ENCODE assay signal across 19 cellular contexts in the genomic region with DNA sequence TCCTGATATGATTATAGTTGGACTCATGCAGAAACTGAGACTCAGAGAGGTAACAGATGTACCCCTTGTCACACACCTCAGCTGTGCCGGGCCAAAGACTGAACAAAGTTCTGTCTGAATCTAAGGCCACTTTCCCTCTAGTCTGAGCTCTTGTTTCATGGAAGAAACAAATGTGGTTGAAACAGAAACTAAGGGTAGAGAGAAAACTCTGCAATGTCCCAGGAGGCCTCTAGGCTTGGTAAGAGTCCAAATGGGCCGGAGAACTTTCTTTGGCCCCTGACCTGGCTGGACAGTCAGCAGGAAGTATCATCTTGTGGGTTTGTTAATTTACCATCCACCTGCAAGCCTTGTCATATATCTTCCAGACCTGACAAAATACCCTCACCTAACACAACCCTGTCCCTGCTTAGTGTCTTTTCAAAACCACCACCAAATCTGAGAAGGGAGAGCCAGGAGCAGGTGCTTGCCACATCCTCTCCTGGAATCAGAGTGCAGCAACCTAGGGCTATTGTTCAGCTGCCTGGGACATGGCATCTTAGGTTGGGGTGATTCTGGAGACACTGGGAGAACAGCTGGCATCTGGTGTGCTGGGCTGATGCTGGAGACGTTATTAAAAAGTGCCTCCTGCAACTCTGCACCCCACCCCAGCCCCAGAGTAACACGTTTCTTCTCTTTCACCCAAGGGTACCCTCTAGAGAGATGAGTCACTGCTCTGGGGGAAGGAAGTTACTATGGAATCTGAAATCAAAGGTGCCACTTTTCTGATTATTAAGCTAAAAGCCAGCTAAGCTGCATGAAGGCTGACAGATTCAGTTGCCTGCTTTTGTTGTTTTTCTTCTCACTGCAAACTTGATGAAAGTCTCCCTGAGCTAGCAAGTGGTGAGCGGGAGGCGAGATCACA.
DNase-seq lines count a peak whose midpoint lies in the region; ATAC-seq and TF ChIP-seq lines count a peak whose summit lies in the region.
"Had no signal": no experiment of that assay in that cellular context is flagged by ENCODE, and none has a peak within 500 bp of the region (broad histone marks: within the 10 kb centered on the region; RNA-seq: fewer than 3 reads in every experiment).

No MANE protein-coding gene starts in this region.

- H3K27me3 Mint-ChIP-seq in Calu3 (ENCODE audit: unreplicated experiment), result no peaks in the 10 kb centered on the region

- H4K20me1 ChIP-seq in PC-9 (ENCODE audit: insufficient read depth), result no peaks in the 10 kb centered on the region

- intact Hi-C loops in PC-9 (cut with micrococcal nuclease; ENCODE audit: unreplicated experiment) (no loop called here), heart right ventricle (cut with DNase I) (loop anchor here in 1 of 10 donors (10.0 kb wide), 1 partner anchor 90 kb away; no protein-coding TSS in a partner anchor), Calu3 (cut with micrococcal nuclease; ENCODE audit: unreplicated experiment) (no loop called here)

- H3K27me3 ChIP-seq in PC-9 (ENCODE audit: insufficient read depth, low read depth) (no peaks in the 10 kb centered on the region), heart right ventricle (peaks cover 0 to 7% (median 0%) of the 10 kb centered on the region in 7 donors)

- H3K27ac Mint-ChIP-seq in Calu3 (ENCODE audit: unreplicated experiment), result no peak overlapping the region
- H3K27ac Mint-ChIP-seq: activated B cell treated with CpG ODN at 0.5 μM for 24 hours; activated naive CD8-positive, alpha-beta T cell treated with anti-CD3 and anti-CD28 coated beads for 36 hours; activated T-helper 1 cell treated with anti-CD3 and anti-CD28 coated beads, Interleukin-12 subunit alpha, Interleukin-12 subunit beta, Interleukin-2, Interleukin-4 antibody, amounts not matched to agents 30 ng/mL and 10 ng/mL and 1 ng/mL, durations not matched to agents 14 hours and 24 hours and 36 hours; CD4-positive, alpha-beta T cell; T-helper 1 cell treated with Interleukin-12 subunit alpha and Interleukin-12 subunit beta and Interleukin-4 antibody, amounts not matched to agents 30 μg/mL and 1 μg/mL, for 36 hours had no signal

- no peaks in the 10 kb centered on the region for H3K36me3 Mint-ChIP-seq in Calu3 (ENCODE audit: insufficient read depth, unreplicated experiment)
- H3K36me3 Mint-ChIP-seq: activated naive CD8-positive, alpha-beta T cell treated with anti-CD3 and anti-CD28 coated beads for 36 hours had no signal

- H3K4me3 Mint-ChIP-seq in Calu3 (ENCODE audit: low read depth, unreplicated experiment), result no peak overlapping the region
- H3K4me3 Mint-ChIP-seq: activated B cell treated with CpG ODN at 0.5 μM for 24 hours; activated naive CD8-positive, alpha-beta T cell treated with anti-CD3 and anti-CD28 coated beads for 36 hours; activated T-helper 1 cell treated with anti-CD3 and anti-CD28 coated beads, Interleukin-12 subunit alpha, Interleukin-12 subunit beta, Interleukin-2, Interleukin-4 antibody, amounts not matched to agents 30 ng/mL and 10 ng/mL and 1 ng/mL, durations not matched to agents 14 hours and 24 hours and 36 hours; CD4-positive, alpha-beta T cell; T-helper 1 cell treated with Interleukin-12 subunit alpha and Interleukin-12 subunit beta and Interleukin-4 antibody, amounts not matched to agents 30 μg/mL and 1 μg/mL, for 36 hours had no signal

- H3K36me3 ChIP-seq in PC-9 (ENCODE audit: low read depth) (no peaks in the 10 kb centered on the region), heart right ventricle (no peaks in the 10 kb centered on the region)
- H3K36me3 ChIP-seq: esophagus muscularis mucosa had no signal

- POLR2A ChIA-PET in PC-9 (lab: Charles Lee; ENCODE audit: unreplicated experiment), result interaction anchor here (0.6 to 0.7 kb wide), 2 partner anchors 70 to 312 kb away, joined by 3 to 4 read pairs; no protein-coding TSS in a partner anchor

- H3K9me2 ChIP-seq in PC-9 (ENCODE audit: insufficient read depth), result no peaks in the 10 kb centered on the region

- CTCF ChIA-PET in PC-9 (lab: Charles Lee) (interaction anchor here (0.9 to 1.0 kb wide), 2 partner anchors 15 to 122 kb away, joined by 3 to 6 read pairs; no protein-coding TSS in a partner anchor), Calu3 (lab: Charles Lee) (interaction anchor here (1.2 to 2.1 kb wide), 2 partner anchors 17 to 122 kb away, joined by 3 to 7 read pairs; no protein-coding TSS in a partner anchor)

- H3K4me3 ChIP-seq in PC-9, result no peak overlapping the region
- H3K4me3 ChIP-seq in heart right ventricle, result no peak overlapping the region
- H3K4me3 ChIP-seq: esophagus muscularis mucosa, mucosa of descending colon had no signal

- TF ChIP-seq CTCF in PC-9 (conservative IDR thresholded peaks at IDR 0.05) (no peak), heart right ventricle (IDR thresholded peaks at IDR 0.05) (peak in 3 of 9 donors; percentile 12 to 17 (median 16)), Calu3 (IDR thresholded peaks at IDR 0.05; ENCODE audit: unreplicated experiment) (no peak)

- ATAC-seq in heart right ventricle, result peak in 6 of 8 donors; percentile 33 to 67 (median 48)
- ATAC-seq: mucosa of descending colon had no signal

- H3K9me3 ChIP-seq in PC-9 (ENCODE audit: insufficient read depth, low read depth), result no peaks in the 10 kb centered on the region; the same call in 1 of the 2 replicates
- no peaks in the 10 kb centered on the region for H3K9me3 ChIP-seq in heart right ventricle
- H3K9me3 ChIP-seq: esophagus muscularis mucosa, mucosa of descending colon had no signal

- H3K4me1 Mint-ChIP-seq in Calu3 (ENCODE audit: low read depth, unreplicated experiment), result peaks cover 9% of the 10 kb centered on the region
- H3K4me1 Mint-ChIP-seq: activated B cell treated with CpG ODN at 0.5 μM for 24 hours; activated naive CD8-positive, alpha-beta T cell treated with anti-CD3 and anti-CD28 coated beads for 36 hours had no signal

- H3K4me1 ChIP-seq in PC-9 (replicated peaks; ENCODE audit: insufficient read depth) (peaks cover 46% of the 10 kb centered on the region), heart right ventricle (peaks cover 0 to 17% (median 11%) of the 10 kb centered on the region in 9 donors)

- DNase-seq in EL (peak; percentile 24), PC-9 (peak in 1 of 2 experiments; percentile 73), heart right ventricle (peak in 1 of 2 donors; percentile 40), stromal cell of bone marrow (ENCODE audit: low read depth) (peak; percentile 17), Calu3 (no peak), LoVo (ENCODE audit: low spot score) (no peak)
- no peak for DNase-seq in activated CD4-positive, alpha-beta T cell treated with anti-CD3 and anti-CD28 coated beads, Interleukin-2, amount 50 U/mL, for 48 hours
- DNase-seq: activated B cell treated with CpG ODN at 0.5 μM for 24 hours; activated naive CD8-positive, alpha-beta T cell treated with anti-CD3 and anti-CD28 coated beads for 36 hours; CD4-positive, alpha-beta T cell; DMS79 treated with DMSO at 0.1 percent for 48 hours; HCEC 1CT; Karpas-422; mucosa of descending colon; NCI-H1417 treated with DMSO at 0.1 percent for 48 hours; SHP77 treated with DMSO at 0.1 percent for 48 hours had no signal

- peak overlapping the region; percentile 54 for H3K4me2 ChIP-seq in PC-9

- H3K9me3 Mint-ChIP-seq in Calu3 (ENCODE audit: low read depth, unreplicated experiment), result peaks cover 3% of the 10 kb centered on the region
- H3K9me3 Mint-ChIP-seq: activated B cell treated with CpG ODN at 0.5 μM for 24 hours; activated naive CD8-positive, alpha-beta T cell treated with anti-CD3 and anti-CD28 coated beads for 36 hours; CD4-positive, alpha-beta T cell; T-helper 1 cell treated with Interleukin-12 subunit alpha and Interleukin-12 subunit beta and Interleukin-4 antibody, amounts not matched to agents 30 μg/mL and 1 μg/mL, for 36 hours had no signal

- peak overlapping the region; percentile 3; the same call in 1 of the 2 replicates for H2AFZ ChIP-seq in PC-9

- peaks cover 31% of the 10 kb centered on the region for H3F3A ChIP-seq in PC-9 (ENCODE audit: insufficient read depth, low read depth)

- H3K27ac ChIP-seq in PC-9, result peak overlapping the region; percentile 60
- no peak overlapping the region for H3K27ac ChIP-seq in heart right ventricle

- WGBS in heart right ventricle, 2 donors, result 60 to 73% methylated on average over 6 of the region's 6 CpGs

- no peaks in the 10 kb centered on the region for H3K79me2 ChIP-seq in PC-9 (ENCODE audit: low read depth)

- BruUV-seq in PC-9 (replicated peaks; lab: Mats Ljungman, UMichigan) (no TSS peak), Calu3 (replicated peaks; lab: Mats Ljungman, UMichigan) (no TSS peak)

Comparison
In these comparisons a context has a peak if more than half of its experiments do, and no peak if none do; other contexts are left out.
1. DNase-seq: peak in EL (single experiment) and stromal cell of bone marrow (single experiment); none in Calu3 (single experiment), activated CD4-positive, alpha-beta T cell treated with anti-CD3 and anti-CD28 coated beads, Interleukin-2, amount 50 U/mL, for 48 hours (0 of 2) and LoVo (single experiment).